Comparison of ENCODE assay signal across 7 cellular contexts in genomic region chr12:111767362-111768158, GRCh38. TPM values are rescaled to one million over a fixed set of nuclear protein-coding genes. Genes with fewer than 3 reads are reported as not detected.
DNase-seq lines count a peak whose midpoint lies in the region; ATAC-seq and TF ChIP-seq lines count a peak whose summit lies in the region.

No MANE protein-coding gene starts in this region.

- H3F3A ChIP-seq in SU-DHL-6 (ENCODE audit: insufficient read depth), result peaks cover 9% of the 10 kb centered on the region

- no peaks in the 10 kb centered on the region for H3K27me3 ChIP-seq in SU-DHL-6 (ENCODE audit: low read length)
- H3K27me3 ChIP-seq in osteoblast (ENCODE audit: insufficient read depth, low read length), result peaks cover 3% of the 10 kb centered on the region

- H3K27ac ChIP-seq in SU-DHL-6 (ENCODE audit: low read depth, low read length) (no peak overlapping the region), osteoblast (ENCODE audit: low read depth, low read length) (no peak overlapping the region)

- H3K4me2 ChIP-seq in SU-DHL-6 (ENCODE audit: low read depth, low read length, poor library complexity, severe bottlenecking) (peak overlapping the region; percentile 81), osteoblast (ENCODE audit: insufficient read depth, low read length) (peak overlapping the region; percentile 95)

- H3K4me1 ChIP-seq in osteoblast (ENCODE audit: insufficient read depth, low read length), result peaks cover 13% of the 10 kb centered on the region

- TF ChIP-seq CTCF in GM12865 (IDR thresholded peaks at IDR 0.05; ENCODE audit: insufficient read depth, low read depth, low read length, missing control alignments), result no peak
- TF ChIP-seq CTCF in SU-DHL-6 (IDR thresholded peaks at IDR 0.05; ENCODE audit: insufficient read depth, low read length, poor library complexity, severe bottlenecking), result no peak
- TF ChIP-seq CTCF in fibroblast of the aortic adventitia (IDR thresholded peaks at IDR 0.05; ENCODE audit: insufficient read depth, low read length), result no peak
- TF ChIP-seq CTCF in osteoblast (IDR thresholded peaks at IDR 0.05; ENCODE audit: extremely low read depth, low read depth, low read length), result no peak

- no peaks in the 10 kb centered on the region for H4K20me1 ChIP-seq in SU-DHL-6 (ENCODE audit: low read depth, low read length)
- H4K20me1 ChIP-seq in osteoblast (ENCODE audit: insufficient read depth, low read length), result peaks cover 2% of the 10 kb centered on the region

- DNase-seq in GM12865 (ENCODE audit: low read depth), result no peak
- peak; percentile 37 for DNase-seq in fibroblast of the aortic adventitia (ENCODE audit: low read depth)
- peak; percentile 87 for DNase-seq in osteoblast (ENCODE audit: insufficient read length, low spot score, missing footprints)
- no peak for DNase-seq in HT-29 (ENCODE audit: low spot score)
- DNase-seq in occipital lobe (lab: John Stamatoyannopoulos, UW), result no peak

- peak overlapping the region; percentile 63 for H3K9ac ChIP-seq in SU-DHL-6 (ENCODE audit: low read length)

- H3K36me3 ChIP-seq in SU-DHL-6 (ENCODE audit: low read length) (no peaks in the 10 kb centered on the region), osteoblast (ENCODE audit: insufficient read depth, low read length) (no peaks in the 10 kb centered on the region)

- no peaks in the 10 kb centered on the region for H3K79me2 ChIP-seq in SU-DHL-6 (ENCODE audit: insufficient read depth, low read length)
- no peaks in the 10 kb centered on the region for H3K79me2 ChIP-seq in osteoblast (ENCODE audit: insufficient read depth, low read length)

- no peaks in the 10 kb centered on the region for H3K9me2 ChIP-seq in SU-DHL-6 (replicated peaks; ENCODE audit: insufficient read depth, low read length)

- H3K4me3 ChIP-seq in GM12865 (ENCODE audit: low read depth, low read length), result peak overlapping the region; percentile 81
- H3K4me3 ChIP-seq in SU-DHL-6 (ENCODE audit: insufficient read depth, low read length, poor library complexity, severe bottlenecking), result peak overlapping the region; percentile 50
- peak overlapping the region; percentile 77 for H3K4me3 ChIP-seq in fibroblast of the aortic adventitia (ENCODE audit: low read depth, low read length)
- peak overlapping the region; percentile 78 for H3K4me3 ChIP-seq in osteoblast (ENCODE audit: insufficient read depth, low read length)

- ATAC-seq in HG02763 (IDR thresholded peaks at IDR 0.05; ENCODE audit: unreplicated experiment), result no peak

- H3K9me3 ChIP-seq in SU-DHL-6 (ENCODE audit: insufficient read depth, low read length) (no peaks in the 10 kb centered on the region), osteoblast (ENCODE audit: low read depth, low read length) (no peaks in the 10 kb centered on the region)

- no peak overlapping the region for H2AFZ ChIP-seq in SU-DHL-6 (ENCODE audit: low read depth, low read length, severe bottlenecking)
- H2AFZ ChIP-seq in osteoblast (ENCODE audit: low read length), result peak overlapping the region; percentile 93

RNA-seq across cellular contexts. Expression of gene ALDH2, which starts 0.8 kb away (rescaled TPM):
- 23.1 and 40.9 TPM in 2 replicates for total RNA-seq in fibroblast of the aortic adventitia (ENCODE audit: low replicate concordance)
- total RNA-seq in osteoblast, result 11.9 and 17.1 TPM in 2 replicates
- 70.9 and 94.6 TPM in 2 replicates for total RNA-seq in HT-29 (2014; rRNA removed; shearing (Covaris generic))
- 15.4 TPM for total RNA-seq in occipital lobe

Comparison
In these comparisons a context has a peak if more than half of its experiments do, and no peak if none do; other contexts are left out.
1. DNase-seq: peak in fibroblast of the aortic adventitia (single experiment) and osteoblast (single experiment); none in GM12865 (single experiment), HT-29 (single experiment) and occipital lobe (single experiment).
2. Peak in every context shown above with its lines, with median percentiles within 50 percentile points of each other: H3K4me3 ChIP-seq.